9 cellular contexts compared by ENCODE assay signal in the genomic region with DNA sequence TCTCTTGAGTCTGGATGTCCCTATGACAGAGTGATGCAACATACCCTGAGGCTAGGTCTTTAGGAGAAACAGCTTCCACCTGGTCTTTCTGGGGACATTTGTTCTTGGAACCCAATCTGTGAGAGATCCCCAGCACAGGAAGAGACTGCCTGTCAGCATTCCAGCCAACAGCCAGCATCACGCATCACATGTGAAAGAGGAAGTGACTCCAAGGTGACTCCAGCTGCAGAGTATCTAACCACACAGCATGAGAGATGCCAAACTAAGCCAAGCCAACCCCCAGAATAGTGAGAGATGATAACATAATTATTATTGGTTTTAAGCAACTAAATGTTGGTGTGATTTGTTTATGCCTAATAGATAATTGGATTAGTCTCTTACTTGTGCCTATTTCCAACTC. TPM values are rescaled to one million over a fixed set of nuclear protein-coding genes. Genes with fewer than 3 reads are reported as not detected.
DNase-seq lines count a peak whose midpoint lies in the region; ATAC-seq and TF ChIP-seq lines count a peak whose summit lies in the region.
"Had no signal": no experiment of that assay in that cellular context is flagged by ENCODE, and none has a peak within 500 bp of the region (broad histone marks: within the 10 kb centered on the region; RNA-seq: fewer than 3 reads in every experiment).

No MANE protein-coding gene starts in this region.

- in situ Hi-C loops in ACHN (cut with HindIII; ENCODE audit: low pct_ligation_motif_present, low pct_unique_long_range_greater_than_20kb, low sequenced_read_pairs): no loop called here

- no peak overlapping the region for H3K4me3 ChIP-seq in cardiac fibroblast (replicated peaks in 1 of 2; ENCODE audit: low read depth in 2 of 2, low read length in 2 of 2)

- no peak overlapping the region for H3K27ac Mint-ChIP-seq in endothelial cell (ENCODE audit: unreplicated experiment)

- ATAC-seq in GM19395 (IDR thresholded peaks at IDR 0.05; ENCODE audit: unreplicated experiment) (peak; percentile 81), HG03520 (IDR thresholded peaks at IDR 0.05; ENCODE audit: unreplicated experiment) (peak; percentile 72)

- H3K36me3 Mint-ChIP-seq in endothelial cell (ENCODE audit: low read depth, unreplicated experiment): no peaks in the 10 kb centered on the region

- TF ChIP-seq CTCF in cardiac fibroblast (IDR thresholded peaks at IDR 0.05; ENCODE audit: low read depth, low read length): no peak
- TF ChIP-seq CTCF in endothelial cell (IDR thresholded peaks at IDR 0.05; ENCODE audit: unreplicated experiment): no peak

- H3K4me1 Mint-ChIP-seq in endothelial cell (ENCODE audit: unreplicated experiment): peaks cover 8% of the 10 kb centered on the region

- no peak overlapping the region for H3K4me3 Mint-ChIP-seq in endothelial cell (ENCODE audit: unreplicated experiment)

- H3K9me3 Mint-ChIP-seq in endothelial cell (ENCODE audit: unreplicated experiment): no peaks in the 10 kb centered on the region

- no peaks in the 10 kb centered on the region for H3K27me3 Mint-ChIP-seq in endothelial cell (ENCODE audit: unreplicated experiment)

- DNase-seq in ACHN: peak; percentile 35
- peak; percentile 60 to 82 for DNase-seq in cardiac fibroblast (ENCODE audit: low read depth in 2 of 2)
- no peak for DNase-seq in endothelial cell (ENCODE audit: low spot score)
- DNase-seq in activated naive CD4-positive, alpha-beta T cell treated with anti-CD3 and anti-CD28 coated beads, Interleukin-2, amount 50 U/mL, for 16 hours: no peak
- DNase-seq in NCI-H510A treated with DMSO at 0.1 percent for 48 hours (lab: John Stamatoyannopoulos, UW): no peak
- DNase-seq in SKM-1 treated with dmso at 0.1 percent for 144 hours (lab: John Stamatoyannopoulos, UW; ENCODE audit: unreplicated experiment): no peak

RNA-seq across cellular contexts. Expression of a gene that starts 35.7 kb away (rescaled TPM):
- total RNA-seq in endothelial cell (ENCODE audit: unreplicated experiment): not detected
- total RNA-seq: T-helper 1 cell treated with Interleukin-12 subunit alpha and Interleukin-12 subunit beta and Interleukin-4 antibody, amounts not matched to agents 30 ng/mL and 1 ng/mL, for 36 hours had no signal

RNA-seq across cellular contexts. Expression of a gene that starts 59.6 kb away (rescaled TPM):
- total RNA-seq in endothelial cell (ENCODE audit: unreplicated experiment): 119 TPM

Comparison
In these comparisons a context has a peak if more than half of its experiments do, and no peak if none do; other contexts are left out.
1. DNase-seq: peak in ACHN (single experiment) and cardiac fibroblast (2 of 2); none in endothelial cell (single experiment), activated naive CD4-positive, alpha-beta T cell treated with anti-CD3 and anti-CD28 coated beads, Interleukin-2, amount 50 U/mL, for 16 hours (single experiment), NCI-H510A treated with DMSO at 0.1 percent for 48 hours (single experiment) and SKM-1 treated with dmso at 0.1 percent for 144 hours (single experiment).